ENCODE assay signal across 1 cellular context in genomic region chr10:73088304-73088703, GRCh38.
TF ChIP-seq lines count a peak whose summit lies in the region.

No MANE protein-coding gene starts in this region.

TF ChIP-seq in HepG2, 621 proteins besides CTCF, POLR2A, EP300 and RAD21 (continued from another document and continues in another):
- no peak for TF ChIP-seq HMGXB3 (CRISPR knock-in tag; IDR thresholded peaks at IDR 0.05; ENCODE audit: borderline replicate concordance)
- TF ChIP-seq ZNF280B (CRISPR knock-in tag; IDR thresholded peaks at IDR 0.05; ENCODE audit: borderline replicate concordance) = no peak
- no peak for TF ChIP-seq PREB (CRISPR knock-in tag; IDR thresholded peaks at IDR 0.05)
- no peak for TF ChIP-seq ZFP36 (IDR thresholded peaks at IDR 0.05; ENCODE audit: borderline replicate concordance, low read depth, low read length, partially characterized antibody)
- TF ChIP-seq HMG20A (CRISPR knock-in tag; IDR thresholded peaks at IDR 0.05; ENCODE audit: borderline replicate concordance) = peak; percentile 80
- TF ChIP-seq MLX (CRISPR knock-in tag; IDR thresholded peaks at IDR 0.05) = no peak
- TF ChIP-seq ZNF564 (CRISPR knock-in tag; IDR thresholded peaks at IDR 0.05) = no peak
- TF ChIP-seq ZFYVE20 (CRISPR knock-in tag; IDR thresholded peaks at IDR 0.05; ENCODE audit: borderline replicate concordance, low read depth) = no peak
- peak; percentile 57 for TF ChIP-seq RXRB (CRISPR knock-in tag; IDR thresholded peaks at IDR 0.05; ENCODE audit: borderline replicate concordance)
- TF ChIP-seq ARID5B (CRISPR knock-in tag; IDR thresholded peaks at IDR 0.05) = peak; percentile 84
- no peak for TF ChIP-seq ZNF7 (CRISPR knock-in tag; IDR thresholded peaks at IDR 0.05)
- TF ChIP-seq PCBP2 (optimal IDR thresholded peaks at IDR 0.05; ENCODE audit: low read depth, low read length, poor library complexity, severe bottlenecking) = no peak
- no peak for TF ChIP-seq ATRX (CRISPR knock-in tag; IDR thresholded peaks at IDR 0.05; ENCODE audit: borderline replicate concordance)
- TF ChIP-seq ZGPAT (CRISPR knock-in tag; IDR thresholded peaks at IDR 0.05) = peak; percentile 54; the same call in 1 of the 2 replicates
- TF ChIP-seq IRX3 (CRISPR knock-in tag; IDR thresholded peaks at IDR 0.05; ENCODE audit: borderline replicate concordance, low read depth) = no peak
- TF ChIP-seq GLMP (CRISPR knock-in tag; IDR thresholded peaks at IDR 0.05; ENCODE audit: borderline replicate concordance) = no peak
- no peak for TF ChIP-seq ZNF142 (CRISPR knock-in tag; IDR thresholded peaks at IDR 0.05)
- no peak for TF ChIP-seq MAF1 (CRISPR knock-in tag; IDR thresholded peaks at IDR 0.05; ENCODE audit: borderline replicate concordance)
- no peak for TF ChIP-seq ZHX2 (IDR thresholded peaks at IDR 0.05; ENCODE audit: low read depth)
- no peak for TF ChIP-seq ZHX2 (CRISPR knock-in tag; IDR thresholded peaks at IDR 0.05; ENCODE audit: borderline replicate concordance)
- no peak for TF ChIP-seq MEIS2 (CRISPR knock-in tag; IDR thresholded peaks at IDR 0.05)
